1 cellular context compared by ENCODE assay signal in the genomic region with DNA sequence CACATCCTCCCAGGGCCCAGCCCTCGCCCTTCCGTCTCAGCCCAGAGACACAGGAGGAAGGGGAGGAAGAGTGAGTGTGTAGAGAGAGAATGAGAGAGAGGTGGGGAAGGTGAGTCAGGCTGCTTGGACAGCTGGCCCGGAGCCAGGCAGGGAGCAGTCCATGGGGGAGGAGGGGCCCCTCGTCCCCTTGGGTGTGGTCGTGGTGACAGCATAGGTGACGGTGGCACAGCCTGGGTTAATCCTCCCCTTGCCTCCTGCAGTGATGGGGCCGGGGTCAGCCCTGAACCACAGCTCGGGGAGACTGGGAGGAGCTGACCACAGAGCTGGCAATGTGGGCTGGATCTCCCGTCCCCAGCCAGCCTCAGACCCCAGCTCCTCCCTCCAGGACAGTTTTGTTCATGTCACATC.
TF ChIP-seq lines count a peak whose summit lies in the region.

No MANE protein-coding gene starts in this region.

TF ChIP-seq in IMR-90, 13 proteins besides CTCF, POLR2A, EP300 and RAD21:
- no peak for TF ChIP-seq MAZ (IDR thresholded peaks at IDR 0.05; ENCODE audit: borderline replicate concordance, low read depth, low read length)
- no peak for TF ChIP-seq NFE2L2 (IDR thresholded peaks at IDR 0.05; ENCODE audit: low read depth, low read length)
- TF ChIP-seq USF2 (IDR thresholded peaks at IDR 0.05; ENCODE audit: low read depth, low read length): no peak
- TF ChIP-seq MAFK (IDR thresholded peaks at IDR 0.05; ENCODE audit: low read depth, low read length): no peak
- no peak for TF ChIP-seq SMC3 (IDR thresholded peaks at IDR 0.05; ENCODE audit: low read depth, low read length)
- no peak for TF ChIP-seq FOS (IDR thresholded peaks at IDR 0.05; ENCODE audit: low read depth, low read length)
- TF ChIP-seq CEBPB (IDR thresholded peaks at IDR 0.05; ENCODE audit: low read depth, low read length): no peak
- no peak for TF ChIP-seq MXI1 (IDR thresholded peaks at IDR 0.05; ENCODE audit: borderline replicate concordance, low read depth, low read length)
- no peak for TF ChIP-seq CHD1 (IDR thresholded peaks at IDR 0.05; ENCODE audit: low read depth, low read length)
- TF ChIP-seq RCOR1 (IDR thresholded peaks at IDR 0.05; ENCODE audit: insufficient replicate concordance, low read length): no peak
- TF ChIP-seq ELK1 (IDR thresholded peaks at IDR 0.05; ENCODE audit: borderline replicate concordance, low read depth, low read length): no peak
- no peak for TF ChIP-seq RFX5 (IDR thresholded peaks at IDR 0.05; ENCODE audit: low read depth, low read length)
- TF ChIP-seq BHLHE40 (IDR thresholded peaks at IDR 0.05; ENCODE audit: low read depth, low read length): no peak
